Comparison of ENCODE assay signal across 12 cellular contexts in the genomic region with DNA sequence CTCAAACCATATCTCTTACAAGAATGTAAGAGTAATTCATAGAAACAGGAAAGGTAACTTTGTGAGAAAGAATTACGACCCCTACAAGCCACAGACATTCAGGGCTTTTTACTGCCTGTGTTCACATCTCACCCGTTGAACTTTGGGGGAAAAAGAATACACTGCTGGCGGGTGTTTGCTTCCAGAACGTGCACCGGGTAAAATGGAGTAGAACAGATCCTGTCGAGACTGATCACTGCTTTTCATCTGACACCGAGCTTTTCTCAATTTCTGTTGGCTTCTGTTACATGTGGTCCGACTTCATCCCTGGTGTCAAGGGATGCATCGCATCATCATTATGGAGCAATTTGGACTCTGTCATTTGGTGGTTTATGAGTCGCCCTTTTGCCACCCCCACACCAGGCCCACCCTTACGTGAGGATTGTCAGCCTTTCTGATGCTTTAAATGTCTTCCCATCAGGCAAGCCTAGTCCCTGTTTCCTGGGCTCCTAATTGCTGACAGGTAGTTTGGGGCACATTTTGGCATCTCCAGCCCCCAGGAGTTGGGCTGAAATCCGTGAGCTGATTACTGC.
DNase-seq lines count a peak whose midpoint lies in the region; ATAC-seq and TF ChIP-seq lines count a peak whose summit lies in the region.
"Had no signal": no experiment of that assay in that cellular context is flagged by ENCODE, and none has a peak within 500 bp of the region (broad histone marks: within the 10 kb centered on the region; RNA-seq: fewer than 3 reads in every experiment).

No MANE protein-coding gene starts in this region.

- peak; percentile 28 for ATAC-seq in activated T-helper 17 cell treated with anti-CD3 and anti-CD28 coated beads, Interleukin-2, amount 50 U/mL, for 72 hours (replicated peaks)
- ATAC-seq in GM18498 (IDR thresholded peaks at IDR 0.05; ENCODE audit: unreplicated experiment): no peak
- ATAC-seq in Right ventricle myocardium inferior: no peak

- H3K4me1 ChIP-seq in right atrium auricular region: no peaks in the 10 kb centered on the region
- H3K4me1 ChIP-seq: colonic mucosa had no signal

- DNase-seq in stimulated activated naive CD4-positive, alpha-beta T cell treated with Interleukin-2 at 50 U/mL for 16 hours (lab: John Stamatoyannopoulos, UW): peak; percentile 5
- DNase-seq in stimulated activated naive CD4-positive, alpha-beta T cell (lab: John Stamatoyannopoulos, UW): no peak
- DNase-seq in mesothelial cell of epicardium (ENCODE audit: low spot score in 2 of 2, unreplicated experiment in 2 of 2) (no peak), right atrium auricular region (ENCODE audit: low spot score) (no peak), Right ventricle myocardium inferior (ENCODE audit: missing footprints) (no peak), NCI-H510A (lab: John Stamatoyannopoulos, UW) (no peak)
- DNase-seq: colonic mucosa, foreskin fibroblast, NCI-H1436 had no signal

- H3K9me3 ChIP-seq in right atrium auricular region: no peaks in the 10 kb centered on the region
- H3K9me3 ChIP-seq: colonic mucosa, neutrophil had no signal

- no peak overlapping the region for H3K27ac ChIP-seq in right atrium auricular region
- H3K27ac ChIP-seq: colonic mucosa, neutrophil had no signal

- H3K36me3 ChIP-seq in right atrium auricular region: no peaks in the 10 kb centered on the region
- H3K36me3 ChIP-seq: colonic mucosa, neutrophil had no signal

- peaks cover 39% of the 10 kb centered on the region for H3K4me1 Mint-ChIP-seq in activated T-helper 17 cell treated with anti-CD3 and anti-CD28 coated beads, Interleukin-2, amount 50 U/mL, for 72 hours
- H3K4me1 Mint-ChIP-seq in mesothelial cell of epicardium: peaks cover 25% of the 10 kb centered on the region

- intact Hi-C loops in Right ventricle myocardium inferior (cut with DNase I): no loop called here

- no peaks in the 10 kb centered on the region for H3K27me3 ChIP-seq in right atrium auricular region
- H3K27me3 ChIP-seq: colonic mucosa, neutrophil had no signal

- TF ChIP-seq CTCF in mesothelial cell of epicardium (IDR thresholded peaks at IDR 0.05; ENCODE audit: unreplicated experiment) (no peak), right atrium auricular region (IDR thresholded peaks at IDR 0.05) (no peak)

- H3K27me3 Mint-ChIP-seq in activated T-helper 17 cell treated with anti-CD3 and anti-CD28 coated beads, Interleukin-2, amount 50 U/mL, for 72 hours: no peaks in the 10 kb centered on the region
- H3K27me3 Mint-ChIP-seq in mesothelial cell of epicardium (ENCODE audit: low read depth): peaks cover 3% of the 10 kb centered on the region

- no peak overlapping the region for H3K4me3 ChIP-seq in right atrium auricular region
- H3K4me3 ChIP-seq: colonic mucosa had no signal

- peaks cover 12% of the 10 kb centered on the region for H3K9me3 Mint-ChIP-seq in activated T-helper 17 cell treated with anti-CD3 and anti-CD28 coated beads, Interleukin-2, amount 50 U/mL, for 72 hours
- H3K9me3 Mint-ChIP-seq in mesothelial cell of epicardium: peaks cover 10% of the 10 kb centered on the region

- H3K4me3 Mint-ChIP-seq in activated T-helper 17 cell treated with anti-CD3 and anti-CD28 coated beads, Interleukin-2, amount 50 U/mL, for 72 hours: peak overlapping the region; percentile 81
- H3K4me3 Mint-ChIP-seq in mesothelial cell of epicardium: no peak overlapping the region

- H3K36me3 Mint-ChIP-seq in activated T-helper 17 cell treated with anti-CD3 and anti-CD28 coated beads, Interleukin-2, amount 50 U/mL, for 72 hours (ENCODE audit: low read depth): no peaks in the 10 kb centered on the region
- H3K36me3 Mint-ChIP-seq in mesothelial cell of epicardium: no peaks in the 10 kb centered on the region

- H3K27ac Mint-ChIP-seq in activated T-helper 17 cell treated with anti-CD3 and anti-CD28 coated beads, Interleukin-2, amount 50 U/mL, for 72 hours: peak overlapping the region; percentile 96
- H3K27ac Mint-ChIP-seq in mesothelial cell of epicardium: peak overlapping the region; percentile 92
